1 cellular context compared by ENCODE assay signal in the genomic region with DNA sequence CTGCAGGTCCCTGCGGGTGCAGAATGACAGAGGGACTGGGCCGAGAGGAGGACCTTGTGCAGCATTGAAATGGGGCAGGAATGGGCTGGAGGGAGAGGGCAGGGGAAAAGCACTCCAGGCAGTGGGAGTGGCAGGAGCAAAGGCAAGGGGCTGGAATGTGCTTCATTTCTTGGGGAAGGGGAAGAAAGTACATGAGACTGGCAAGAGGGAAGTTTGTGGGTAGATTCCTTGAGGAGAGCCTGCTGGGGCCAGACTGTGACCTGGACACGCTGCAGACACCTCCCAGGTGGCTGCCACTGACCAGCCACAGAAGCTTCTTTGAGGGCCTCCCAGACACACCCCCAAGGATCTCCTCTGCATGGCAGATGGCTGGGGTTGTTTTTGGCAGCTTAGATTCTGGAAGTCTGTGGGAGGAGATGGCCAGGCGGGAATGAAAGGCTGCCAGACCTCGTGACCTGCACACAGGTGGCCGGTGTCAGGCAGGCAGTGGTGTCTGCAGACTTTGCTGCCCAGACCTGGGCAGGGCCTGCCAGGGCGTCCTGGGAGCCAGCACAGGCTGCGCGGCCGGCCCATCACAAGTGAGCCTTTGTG.
TF ChIP-seq lines count a peak whose summit lies in the region.

No MANE protein-coding gene starts in this region.

TF ChIP-seq in WTC11, 78 proteins besides CTCF, POLR2A, EP300 and RAD21 (continued from another document):
- TF ChIP-seq, protein P1, sequence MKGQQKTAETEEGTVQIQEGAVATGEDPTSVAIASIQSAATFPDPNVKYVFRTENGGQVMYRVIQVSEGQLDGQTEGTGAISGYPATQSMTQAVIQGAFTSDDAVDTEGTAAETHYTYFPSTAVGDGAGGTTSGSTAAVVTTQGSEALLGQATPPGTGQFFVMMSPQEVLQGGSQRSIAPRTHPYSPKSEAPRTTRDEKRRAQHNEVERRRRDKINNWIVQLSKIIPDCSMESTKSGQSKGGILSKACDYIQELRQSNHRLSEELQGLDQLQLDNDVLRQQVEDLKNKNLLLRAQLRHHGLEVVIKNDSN (CRISPR knock-in tag; IDR thresholded peaks at IDR 0.05): no peak
- TF ChIP-seq, protein P2, sequence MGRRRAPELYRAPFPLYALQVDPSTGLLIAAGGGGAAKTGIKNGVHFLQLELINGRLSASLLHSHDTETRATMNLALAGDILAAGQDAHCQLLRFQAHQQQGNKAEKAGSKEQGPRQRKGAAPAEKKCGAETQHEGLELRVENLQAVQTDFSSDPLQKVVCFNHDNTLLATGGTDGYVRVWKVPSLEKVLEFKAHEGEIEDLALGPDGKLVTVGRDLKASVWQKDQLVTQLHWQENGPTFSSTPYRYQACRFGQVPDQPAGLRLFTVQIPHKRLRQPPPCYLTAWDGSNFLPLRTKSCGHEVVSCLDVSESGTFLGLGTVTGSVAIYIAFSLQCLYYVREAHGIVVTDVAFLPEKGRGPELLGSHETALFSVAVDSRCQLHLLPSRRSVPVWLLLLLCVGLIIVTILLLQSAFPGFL (CRISPR knock-in tag; IDR thresholded peaks at IDR 0.05; ENCODE audit: borderline replicate concordance): no peak
- TF ChIP-seq ETV6 (CRISPR knock-in tag; IDR thresholded peaks at IDR 0.05) (no peak), SP1 (CRISPR knock-in tag; conservative IDR thresholded peaks at IDR 0.05) (no peak), NFE2L1 (CRISPR knock-in tag; IDR thresholded peaks at IDR 0.05) (no peak), NFYB (CRISPR knock-in tag; conservative IDR thresholded peaks at IDR 0.05; ENCODE audit: low read depth) (no peak), SMAD3 (CRISPR knock-in tag; IDR thresholded peaks at IDR 0.05; ENCODE audit: borderline replicate concordance) (no peak), MYBL2 (CRISPR knock-in tag; IDR thresholded peaks at IDR 0.05) (no peak), ZNF263 (CRISPR knock-in tag; IDR thresholded peaks at IDR 0.05; ENCODE audit: low read depth) (no peak), NFATC4 (CRISPR knock-in tag; IDR thresholded peaks at IDR 0.05) (no peak), CREB1 (CRISPR knock-in tag; IDR thresholded peaks at IDR 0.05) (no peak)
- TF ChIP-seq, protein P3, sequence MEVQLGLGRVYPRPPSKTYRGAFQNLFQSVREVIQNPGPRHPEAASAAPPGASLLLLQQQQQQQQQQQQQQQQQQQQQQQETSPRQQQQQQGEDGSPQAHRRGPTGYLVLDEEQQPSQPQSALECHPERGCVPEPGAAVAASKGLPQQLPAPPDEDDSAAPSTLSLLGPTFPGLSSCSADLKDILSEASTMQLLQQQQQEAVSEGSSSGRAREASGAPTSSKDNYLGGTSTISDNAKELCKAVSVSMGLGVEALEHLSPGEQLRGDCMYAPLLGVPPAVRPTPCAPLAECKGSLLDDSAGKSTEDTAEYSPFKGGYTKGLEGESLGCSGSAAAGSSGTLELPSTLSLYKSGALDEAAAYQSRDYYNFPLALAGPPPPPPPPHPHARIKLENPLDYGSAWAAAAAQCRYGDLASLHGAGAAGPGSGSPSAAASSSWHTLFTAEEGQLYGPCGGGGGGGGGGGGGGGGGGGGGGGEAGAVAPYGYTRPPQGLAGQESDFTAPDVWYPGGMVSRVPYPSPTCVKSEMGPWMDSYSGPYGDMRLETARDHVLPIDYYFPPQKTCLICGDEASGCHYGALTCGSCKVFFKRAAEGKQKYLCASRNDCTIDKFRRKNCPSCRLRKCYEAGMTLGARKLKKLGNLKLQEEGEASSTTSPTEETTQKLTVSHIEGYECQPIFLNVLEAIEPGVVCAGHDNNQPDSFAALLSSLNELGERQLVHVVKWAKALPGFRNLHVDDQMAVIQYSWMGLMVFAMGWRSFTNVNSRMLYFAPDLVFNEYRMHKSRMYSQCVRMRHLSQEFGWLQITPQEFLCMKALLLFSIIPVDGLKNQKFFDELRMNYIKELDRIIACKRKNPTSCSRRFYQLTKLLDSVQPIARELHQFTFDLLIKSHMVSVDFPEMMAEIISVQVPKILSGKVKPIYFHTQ (CRISPR knock-in tag; IDR thresholded peaks at IDR 0.05): no peak
